ENCODE assay signal across 18 cellular contexts in the genomic region with DNA sequence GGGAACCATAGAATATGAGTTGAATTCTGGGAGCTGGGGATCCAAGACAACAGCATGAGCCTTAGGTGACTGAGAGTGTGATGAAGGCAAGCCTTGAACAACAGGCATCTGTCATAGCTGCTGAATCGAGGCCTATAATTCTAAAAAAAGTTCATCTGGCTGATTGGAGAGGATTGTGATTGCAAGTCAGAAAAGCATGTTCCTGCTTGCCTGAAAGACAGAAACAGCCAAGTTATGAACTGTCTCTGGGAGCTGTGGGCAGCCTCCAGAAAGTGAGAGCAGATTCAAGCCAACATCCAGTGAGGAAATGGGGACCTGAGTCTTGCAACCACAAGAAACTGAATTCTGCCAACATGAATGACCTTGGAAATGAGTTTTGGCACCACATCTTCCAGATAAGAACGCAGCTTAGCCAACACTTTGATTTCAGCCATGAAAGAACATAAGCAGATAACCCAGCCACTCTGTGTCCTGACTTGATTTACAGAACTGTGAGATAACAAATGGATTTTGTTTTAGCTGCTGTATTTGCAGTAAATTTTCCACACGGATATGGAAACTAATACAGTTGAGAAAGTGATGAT.
A peak's percentile ranks its signal among the peaks of the same experiment; 100 is the strongest.
DNase-seq lines count a peak whose midpoint lies in the region; ATAC-seq and TF ChIP-seq lines count a peak whose summit lies in the region.
"Had no signal": no experiment of that assay in that cellular context is flagged by ENCODE, and none has a peak within 500 bp of the region (broad histone marks: within the 10 kb centered on the region; RNA-seq: fewer than 3 reads in every experiment).

No MANE protein-coding gene starts in this region.

- no peak overlapping the region for H3K14ac ChIP-seq in neuronal stem cell (ENCODE audit: low read length)

- POLR2A ChIA-PET in RWPE1 (lab: Yijun Ruan, JAX; ENCODE audit: low non-redundant PET), result no interaction called here

- no peak overlapping the region for H4K91ac ChIP-seq in neuronal stem cell (ENCODE audit: low read depth, low read length, poor library complexity)

- H3K4ac ChIP-seq in neuronal stem cell (ENCODE audit: low read length), result no peak overlapping the region

- H2AFZ ChIP-seq in neuronal stem cell (ENCODE audit: low read length), result peak overlapping the region; percentile 51

- H2AK5ac ChIP-seq in neuronal stem cell (ENCODE audit: low read depth, low read length), result no peak overlapping the region

- no peak overlapping the region for H3K9ac ChIP-seq in neuronal stem cell (ENCODE audit: low read depth, low read length, poor library complexity)

- H3K27me3 ChIP-seq in neuronal stem cell (ENCODE audit: control insufficient read depth in 3 of 3, insufficient read depth in 3 of 3, low read depth in 1 of 3, low read length in 3 of 3), result no peaks in the 10 kb centered on the region
- H3K27me3 ChIP-seq: SJSA1 had no signal

- H3K4me2 ChIP-seq in neuronal stem cell (ENCODE audit: insufficient read depth, low read length, poor library complexity, severe bottlenecking), result no peak overlapping the region

- TF ChIP-seq CTCF in RWPE1 (conservative IDR thresholded peaks at IDR 0.05; ENCODE audit: low read depth), result no peak
- no peak for TF ChIP-seq CTCF in epithelial cell of esophagus (IDR thresholded peaks at IDR 0.05; ENCODE audit: insufficient read depth, low read depth, low read length, missing control alignments)

- H2BK5ac ChIP-seq in neuronal stem cell (ENCODE audit: low read length), result no peak overlapping the region

- H3K4me3 ChIP-seq in epithelial cell of esophagus (ENCODE audit: low read length) (no peak overlapping the region), neuronal stem cell (ENCODE audit: low read length in 2 of 2) (no peak overlapping the region)
- H3K4me3 ChIP-seq: K562, SJSA1 had no signal

- ATAC-seq in sciatic nerve, result no peak
- ATAC-seq: HCT116, K562 had no signal

- intact Hi-C loops in sciatic nerve (cut with DNase I), result no loop called here

- no peaks in the 10 kb centered on the region for H3K79me1 ChIP-seq in neuronal stem cell (ENCODE audit: low read depth, low read length)

- no peak overlapping the region for H2BK120ac ChIP-seq in neuronal stem cell (ENCODE audit: low read depth, low read length)

- H3K27ac ChIP-seq in RWPE1 (no peak overlapping the region), neuronal stem cell (replicated peaks; ENCODE audit: low read length) (no peak overlapping the region)
- H3K27ac ChIP-seq: HL-60, SJSA1 had no signal

- H2BK12ac ChIP-seq in neuronal stem cell (ENCODE audit: low read length), result no peak overlapping the region

- H2BK15ac ChIP-seq in neuronal stem cell (ENCODE audit: low read length), result no peak overlapping the region

- no peak overlapping the region for H3K18ac ChIP-seq in neuronal stem cell (ENCODE audit: low read length)

- H3K9me3 ChIP-seq in neuronal stem cell (replicated peaks in 1 of 2; ENCODE audit: control insufficient read depth in 2 of 2, insufficient read depth in 1 of 2, low read depth in 1 of 2, low read length in 2 of 2), result no peaks in the 10 kb centered on the region
- H3K9me3 ChIP-seq: Caco-2, SJSA1 had no signal

- H3K23ac ChIP-seq in neuronal stem cell (ENCODE audit: low read depth, low read length, poor library complexity), result no peak overlapping the region

- WGBS in neuronal stem cell (ENCODE audit: extremely low coverage in 2 of 2, insufficient read length in 2 of 2, insufficient replicate concordance in 1 of 2), 2 donors, result no CpG with 5 or more reads among the region's 3 CpGs

- no peaks in the 10 kb centered on the region for H3K36me3 ChIP-seq in neuronal stem cell (replicated peaks in 1 of 2; ENCODE audit: control insufficient read depth in 2 of 2, insufficient read depth in 2 of 2, low read length in 2 of 2)
- H3K36me3 ChIP-seq: SJSA1 had no signal

- DNase-seq in NCI-H1694 (lab: John Stamatoyannopoulos, UW) (peak; percentile 47), RWPE1 (ENCODE audit: low spot score) (peak; percentile 8), epithelial cell of esophagus (ENCODE audit: low read depth) (peak; percentile 84), neuronal stem cell (ENCODE audit: low spot score) (no peak), HuH-7.5 (ENCODE audit: low spot score) (no peak), GM19240 (ENCODE audit: insufficient read length, low spot score) (no peak), sciatic nerve (ENCODE audit: low spot score) (no peak)
- DNase-seq: Caco-2; CD4-positive, CD25-positive, alpha-beta regulatory T cell; DMS53; NCI-H1436 treated with DMSO at 0.1 percent for 48 hours; NCI-H2227 treated with DMSO at 0.1 percent for 48 hours; NK-92 treated with Interleukin-12 subunit alpha and Interleukin-12 subunit beta, amount 100 ng/mL, for 24 hours; SW 1271 had no signal

- CTCF ChIA-PET in RWPE1 (lab: Yijun Ruan, JAX), result interaction anchor here (0.6 kb wide), 1 partner anchor 20 kb away, joined by 3 read pairs; no protein-coding TSS in a partner anchor

- H3K4me1 ChIP-seq in neuronal stem cell (ENCODE audit: control insufficient read depth in 2 of 2, insufficient read depth in 1 of 2, low read depth in 1 of 2, low read length in 2 of 2), result no peaks in the 10 kb centered on the region
- H3K4me1 ChIP-seq: Caco-2, SJSA1 had no signal

- H4K8ac ChIP-seq in neuronal stem cell (ENCODE audit: low read depth, low read length), result no peak overlapping the region

Comparison
In these comparisons a context has a peak if more than half of its experiments do, and no peak if none do; other contexts are left out.
1. DNase-seq: peak in NCI-H1694 (single experiment), RWPE1 (single experiment) and epithelial cell of esophagus (single experiment); none in neuronal stem cell (single experiment), HuH-7.5 (single experiment), GM19240 (single experiment) and sciatic nerve (single experiment).